In genomic region chr6:129744880-129745237, GRCh38 we compare ENCODE assay signal across 1 cellular context.
TF ChIP-seq lines count a peak whose summit lies in the region.

No MANE protein-coding gene starts in this region.

TF ChIP-seq in HEK293, 187 proteins besides CTCF, POLR2A, EP300 and RAD21 (continued from another document):
- TF ChIP-seq INSM2 (tag by site-specific recombination; IDR thresholded peaks at IDR 0.05) (no peak; the same call in 1 of the 2 replicates), ZNF518A (tag by site-specific recombination; conservative IDR thresholded peaks at IDR 0.05; ENCODE audit: low read depth) (0 out of 2 replicates have a peak, but pooled peaks have one; percentile 1), KLF10 (tag by site-specific recombination; IDR thresholded peaks at IDR 0.05) (no peak)
TF ChIP-seq in HEK293: peak in this region for 3.
